In genomic region chr20:53707341-53708102, GRCh38 we compare ENCODE assay signal across 9 cellular contexts.
A peak's percentile ranks its signal among the peaks of the same experiment; 100 is the strongest.
DNase-seq lines count a peak whose midpoint lies in the region; ATAC-seq and TF ChIP-seq lines count a peak whose summit lies in the region.
"Had no signal": no experiment of that assay in that cellular context is flagged by ENCODE, and none has a peak within 500 bp of the region (broad histone marks: within the 10 kb centered on the region; RNA-seq: fewer than 3 reads in every experiment).

No MANE protein-coding gene starts in this region.

- CTCF ChIA-PET in BJ (lab: Yijun Ruan, JAX), result interaction anchor here (0.6 to 1.9 kb wide), 7 partner anchors 11 to 208 kb away, joined by 3 to 6 read pairs (median 3); no protein-coding TSS in a partner anchor

- ATAC-seq in GM19397 (IDR thresholded peaks at IDR 0.05; ENCODE audit: unreplicated experiment) (peak; percentile 16), HG03571 (IDR thresholded peaks at IDR 0.05; ENCODE audit: unreplicated experiment) (peak; percentile 23), memory B cell (ENCODE audit: low read depth) (peak; percentile 50)

- H3K4me3 Mint-ChIP-seq in activated T-cell treated with anti-CD3 and anti-CD28 coated beads, Interleukin-2, amount 50 U/mL, for 24 hours, result peak overlapping the region; percentile 53
- peak overlapping the region; percentile 1 for H3K4me3 Mint-ChIP-seq in memory B cell

- no peaks in the 10 kb centered on the region; the same call in 1 of the 2 replicates for H3K27me3 ChIP-seq in BJ (ENCODE audit: control insufficient read depth, insufficient read depth, low read length)

- no peaks in the 10 kb centered on the region for H3K36me3 Mint-ChIP-seq in activated T-cell treated with anti-CD3 and anti-CD28 coated beads, Interleukin-2, amount 50 U/mL, for 24 hours (ENCODE audit: low read depth)
- H3K36me3 Mint-ChIP-seq in memory B cell, result no peaks in the 10 kb centered on the region

- H3K4me3 ChIP-seq in BJ (ENCODE audit: low read depth, low read length), result no peak overlapping the region
- H3K4me3 ChIP-seq: thoracic aorta had no signal

- no peak for TF ChIP-seq CTCF in BJ (IDR thresholded peaks at IDR 0.05; ENCODE audit: insufficient read depth, low read depth, low read length)

- no peaks in the 10 kb centered on the region for H3K27me3 Mint-ChIP-seq in activated T-cell treated with anti-CD3 and anti-CD28 coated beads, Interleukin-2, amount 50 U/mL, for 24 hours
- no peaks in the 10 kb centered on the region for H3K27me3 Mint-ChIP-seq in memory B cell

- peak overlapping the region; percentile 94 for H3K27ac Mint-ChIP-seq in activated T-cell treated with anti-CD3 and anti-CD28 coated beads, Interleukin-2, amount 50 U/mL, for 24 hours
- peak overlapping the region; percentile 89 for H3K27ac Mint-ChIP-seq in memory B cell

- H3K4me1 Mint-ChIP-seq in activated T-cell treated with anti-CD3 and anti-CD28 coated beads, Interleukin-2, amount 50 U/mL, for 24 hours (ENCODE audit: low read depth), result peaks cover 57% of the 10 kb centered on the region
- H3K4me1 Mint-ChIP-seq in memory B cell, result peaks cover 28% of the 10 kb centered on the region

- POLR2A ChIA-PET in BJ (lab: Charles Lee), result no interaction called here

- DNase-seq in BJ (ENCODE audit: low read depth) (peak; percentile 9), memory B cell (ENCODE audit: low spot score in 2 of 2) (no peak), NCI-H1092 treated with DMSO at 0.1 percent for 48 hours (lab: John Stamatoyannopoulos, UW) (no peak), NCI-H2029 treated with DMSO at 0.1 percent for 48 hours (lab: John Stamatoyannopoulos, UW) (no peak), activated gamma-delta T cell treated with Interleukin-2 at 50 U/mL for 16 hours (no peak)
- no peak for DNase-seq in activated T-cell treated with anti-CD3 and anti-CD28 coated beads, Interleukin-2, amount 50 U/mL, for 24 hours

- H3K36me3 ChIP-seq in BJ (ENCODE audit: control insufficient read depth, insufficient read depth, low read length), result no peaks in the 10 kb centered on the region
- H3K36me3 ChIP-seq: thoracic aorta had no signal

- no peaks in the 10 kb centered on the region for H3K9me3 Mint-ChIP-seq in activated T-cell treated with anti-CD3 and anti-CD28 coated beads, Interleukin-2, amount 50 U/mL, for 24 hours
- H3K9me3 Mint-ChIP-seq in memory B cell, result no peaks in the 10 kb centered on the region
